In the genomic region with DNA sequence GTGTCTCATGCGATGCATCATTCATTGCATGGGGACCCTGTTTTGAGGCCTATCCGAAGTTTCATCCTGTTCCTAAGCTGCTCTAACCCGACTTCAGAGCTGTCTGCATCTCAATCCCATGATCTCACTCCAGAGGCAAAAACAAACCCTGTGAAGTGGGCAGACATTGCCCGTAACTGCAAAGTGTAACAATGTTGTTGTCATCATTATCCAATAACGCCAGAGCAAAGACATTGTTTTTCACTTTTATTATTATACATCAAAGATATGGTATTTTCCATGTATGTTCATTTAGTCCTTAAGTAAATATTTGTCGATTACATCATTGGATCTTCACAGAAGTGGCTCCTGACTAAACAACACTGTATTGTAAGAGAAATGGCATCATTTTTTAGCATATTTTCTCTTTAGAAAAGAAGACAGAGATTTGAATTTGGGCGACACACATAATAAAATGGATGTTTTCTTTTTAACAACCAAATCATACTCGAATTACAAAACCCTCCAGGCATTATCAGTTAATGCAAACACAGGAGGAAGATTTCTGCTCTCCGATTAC, we compare ENCODE assay signal across 12 cellular contexts.
DNase-seq lines count a peak whose midpoint lies in the region; ATAC-seq and TF ChIP-seq lines count a peak whose summit lies in the region.
"Had no signal": no experiment of that assay in that cellular context is flagged by ENCODE, and none has a peak within 500 bp of the region (broad histone marks: within the 10 kb centered on the region; RNA-seq: fewer than 3 reads in every experiment).

No MANE protein-coding gene starts in this region.

- 50 to 57% methylated on average over 9 of the region's 9 CpGs for WGBS in esophagus, 2 donors

- DNase-seq in RWPE2 (ENCODE audit: low spot score) (no peak), BE2C (no peak), NCI-H1105 (lab: John Stamatoyannopoulos, UW) (no peak)
- DNase-seq in effector memory CD8-positive, alpha-beta T cell, result no peak
- DNase-seq: activated T-cell treated with anti-CD3 and anti-CD28 coated beads, Interleukin-2, amount 50 U/mL, for 4 hours; central memory CD4-positive, alpha-beta T cell; small intestine had no signal

- H3K4me1 Mint-ChIP-seq in effector memory CD8-positive, alpha-beta T cell (ENCODE audit: low read depth in 2 of 2), result no peaks in the 10 kb centered on the region
- H3K4me1 Mint-ChIP-seq: GM23338 had no signal

- no peaks in the 10 kb centered on the region for H3K9me3 Mint-ChIP-seq in effector memory CD8-positive, alpha-beta T cell
- H3K9me3 Mint-ChIP-seq: activated T-cell treated with anti-CD3 and anti-CD28 coated beads, Interleukin-2, amount 50 U/mL, for 4 hours; GM23338 had no signal

- no peaks in the 10 kb centered on the region for H3K36me3 ChIP-seq in HEK293 (ENCODE audit: control insufficient read depth in 2 of 2, insufficient read depth in 1 of 2, low read length in 2 of 2)
- no peaks in the 10 kb centered on the region for H3K36me3 ChIP-seq in RWPE2 (ENCODE audit: low read depth)
- no peaks in the 10 kb centered on the region for H3K36me3 ChIP-seq in esophagus (ENCODE audit: control insufficient read depth in 2 of 2, insufficient read depth in 2 of 2, low read length in 1 of 2)
- H3K36me3 ChIP-seq in skeletal muscle satellite cell (ENCODE audit: insufficient read depth, low read length), result no peaks in the 10 kb centered on the region
- H3K36me3 ChIP-seq in BE2C, result no peaks in the 10 kb centered on the region
- H3K36me3 ChIP-seq: heart right ventricle had no signal

- H3K27ac ChIP-seq in HEK293 (ENCODE audit: extremely low read depth, low read depth, low read length), result peak overlapping the region; percentile 76; the same call in 1 of the 2 replicates
- peak overlapping the region; percentile 6 for H3K27ac ChIP-seq in RWPE2 (ENCODE audit: poor library complexity, severe bottlenecking)
- H3K27ac ChIP-seq in esophagus (ENCODE audit: low read depth in 2 of 2, low read length in 1 of 2), result peak overlapping the region; percentile 62 to 83

- H3K4me3 Mint-ChIP-seq in effector memory CD8-positive, alpha-beta T cell, result no peak overlapping the region
- H3K4me3 Mint-ChIP-seq: activated T-cell treated with anti-CD3 and anti-CD28 coated beads, Interleukin-2, amount 50 U/mL, for 4 hours; GM23338 had no signal

- H3K4me2 ChIP-seq in skeletal muscle satellite cell (ENCODE audit: low read length), result peak overlapping the region; percentile 72
- H3K4me2 ChIP-seq: GM23338 had no signal

- H3K9ac ChIP-seq in skeletal muscle satellite cell (ENCODE audit: low read depth, low read length), result peak overlapping the region; percentile 72

- POLR2A ChIA-PET in HEK293 (lab: Yijun Ruan, JAX), result interaction anchor here (1.0 kb wide), 1 partner anchor 12 kb away, joined by 3 read pairs; no protein-coding TSS in a partner anchor

- no peaks in the 10 kb centered on the region for H3K9me3 ChIP-seq in HEK293 (ENCODE audit: control insufficient read depth, insufficient read depth, low read depth, low read length)
- no peaks in the 10 kb centered on the region for H3K9me3 ChIP-seq in RWPE2 (ENCODE audit: severe bottlenecking)
- no peaks in the 10 kb centered on the region for H3K9me3 ChIP-seq in esophagus (ENCODE audit: control insufficient read depth in 2 of 2, insufficient read depth in 1 of 2, low read depth in 1 of 2, low read length in 1 of 2)
- H3K9me3 ChIP-seq in skeletal muscle satellite cell (replicated peaks; ENCODE audit: low read length), result no peaks in the 10 kb centered on the region
- no peaks in the 10 kb centered on the region for H3K9me3 ChIP-seq in BE2C
- H3K9me3 ChIP-seq: heart right ventricle had no signal

- CTCF ChIA-PET in HEK293 (lab: Yijun Ruan, JAX), result interaction anchor here (0.7 kb wide), 1 partner anchor 800 kb away, joined by 3 read pairs; no protein-coding TSS in a partner anchor

- no peak overlapping the region for H3K27ac Mint-ChIP-seq in effector memory CD8-positive, alpha-beta T cell
- H3K27ac Mint-ChIP-seq: GM23338 had no signal

- no peaks in the 10 kb centered on the region for H3K36me3 Mint-ChIP-seq in effector memory CD8-positive, alpha-beta T cell (ENCODE audit: insufficient read depth)

- peaks cover 0 to 8% of the 10 kb centered on the region in 2 donors for H3K27me3 Mint-ChIP-seq in effector memory CD8-positive, alpha-beta T cell

- H3K4me1 ChIP-seq in HEK293 (ENCODE audit: control insufficient read depth, insufficient read depth, low read length) (peaks cover 11% of the 10 kb centered on the region), RWPE2 (ENCODE audit: insufficient read depth, poor library complexity, severe bottlenecking) (peaks cover 24% of the 10 kb centered on the region), esophagus (ENCODE audit: control insufficient read depth in 2 of 2, insufficient read depth in 2 of 2, low read length in 1 of 2) (peaks cover 7 to 14% of the 10 kb centered on the region in 2 donors), skeletal muscle satellite cell (ENCODE audit: control insufficient read depth, insufficient read depth, low read length) (peaks cover 29% of the 10 kb centered on the region), BE2C (no peaks in the 10 kb centered on the region)

- TF ChIP-seq CTCF in HEK293 (tag by site-specific recombination; IDR thresholded peaks at IDR 0.05) (no peak), RWPE2 (IDR thresholded peaks at IDR 0.05; ENCODE audit: poor library complexity, severe bottlenecking) (no peak), BE2C (IDR thresholded peaks at IDR 0.05; ENCODE audit: low read depth, low read length) (no peak)

- ATAC-seq in RWPE2 (ENCODE audit: low read depth), result no peak
- ATAC-seq in effector memory CD8-positive, alpha-beta T cell (replicated peaks), result no peak
- ATAC-seq: GM23338 had no signal

- H3K27me3 ChIP-seq in RWPE2 (ENCODE audit: insufficient read depth, poor library complexity, severe bottlenecking) (no peaks in the 10 kb centered on the region), esophagus (ENCODE audit: control insufficient read depth in 1 of 2, insufficient read depth in 2 of 2, low read length in 2 of 2) (no peaks in the 10 kb centered on the region), skeletal muscle satellite cell (ENCODE audit: control insufficient read depth, insufficient read depth, low read length) (no peaks in the 10 kb centered on the region), BE2C (no peaks in the 10 kb centered on the region)
- H3K27me3 ChIP-seq: heart right ventricle had no signal

- H3K4me3 ChIP-seq in HEK293 (ENCODE audit: low read depth, low read length) (no peak overlapping the region), RWPE2 (ENCODE audit: severe bottlenecking) (no peak overlapping the region), esophagus (ENCODE audit: low read depth in 1 of 2, low read length in 2 of 2) (no peak overlapping the region), skeletal muscle satellite cell (ENCODE audit: low read length) (peak overlapping the region; percentile 50), BE2C (ENCODE audit: low read depth, low read length) (no peak overlapping the region)
- H3K4me3 ChIP-seq: GM23338, heart right ventricle had no signal

TF ChIP-seq in HEK293, 187 proteins besides CTCF, POLR2A, EP300 and RAD21 (continues in another document):
- no peak for TF ChIP-seq GLI4 (tag by site-specific recombination; IDR thresholded peaks at IDR 0.05)
- TF ChIP-seq, protein P1, sequence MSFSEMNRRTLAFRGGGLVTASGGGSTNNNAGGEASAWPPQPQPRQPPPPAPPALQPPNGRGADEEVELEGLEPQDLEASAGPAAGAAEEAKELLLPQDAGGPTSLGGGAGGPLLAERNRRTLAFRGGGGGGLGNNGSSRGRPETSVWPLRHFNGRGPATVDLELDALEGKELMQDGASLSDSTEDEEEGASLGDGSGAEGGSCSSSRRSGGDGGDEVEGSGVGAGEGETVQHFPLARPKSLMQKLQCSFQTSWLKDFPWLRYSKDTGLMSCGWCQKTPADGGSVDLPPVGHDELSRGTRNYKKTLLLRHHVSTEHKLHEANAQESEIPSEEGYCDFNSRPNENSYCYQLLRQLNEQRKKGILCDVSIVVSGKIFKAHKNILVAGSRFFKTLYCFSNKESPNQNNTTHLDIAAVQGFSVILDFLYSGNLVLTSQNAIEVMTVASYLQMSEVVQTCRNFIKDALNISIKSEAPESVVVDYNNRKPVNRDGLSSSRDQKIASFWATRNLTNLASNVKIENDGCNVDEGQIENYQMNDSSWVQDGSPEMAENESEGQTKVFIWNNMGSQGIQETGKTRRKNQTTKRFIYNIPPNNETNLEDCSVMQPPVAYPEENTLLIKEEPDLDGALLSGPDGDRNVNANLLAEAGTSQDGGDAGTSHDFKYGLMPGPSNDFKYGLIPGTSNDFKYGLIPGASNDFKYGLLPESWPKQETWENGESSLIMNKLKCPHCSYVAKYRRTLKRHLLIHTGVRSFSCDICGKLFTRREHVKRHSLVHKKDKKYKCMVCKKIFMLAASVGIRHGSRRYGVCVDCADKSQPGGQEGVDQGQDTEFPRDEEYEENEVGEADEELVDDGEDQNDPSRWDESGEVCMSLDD (tag by site-specific recombination; IDR thresholded peaks at IDR 0.05), result no peak
- TF ChIP-seq GLI2 (tag by site-specific recombination; IDR thresholded peaks at IDR 0.05; ENCODE audit: borderline replicate concordance, low read depth), result no peak
- no peak for TF ChIP-seq ZNF623 (tag by site-specific recombination; IDR thresholded peaks at IDR 0.05)
- TF ChIP-seq, protein P2, sequence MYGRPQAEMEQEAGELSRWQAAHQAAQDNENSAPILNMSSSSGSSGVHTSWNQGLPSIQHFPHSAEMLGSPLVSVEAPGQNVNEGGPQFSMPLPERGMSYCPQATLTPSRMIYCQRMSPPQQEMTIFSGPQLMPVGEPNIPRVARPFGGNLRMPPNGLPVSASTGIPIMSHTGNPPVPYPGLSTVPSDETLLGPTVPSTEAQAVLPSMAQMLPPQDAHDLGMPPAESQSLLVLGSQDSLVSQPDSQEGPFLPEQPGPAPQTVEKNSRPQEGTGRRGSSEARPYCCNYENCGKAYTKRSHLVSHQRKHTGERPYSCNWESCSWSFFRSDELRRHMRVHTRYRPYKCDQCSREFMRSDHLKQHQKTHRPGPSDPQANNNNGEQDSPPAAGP (tag by site-specific recombination; IDR thresholded peaks at IDR 0.05), result no peak
- TF ChIP-seq ZNF341 (tag by site-specific recombination; IDR thresholded peaks at IDR 0.05; ENCODE audit: low read depth), result no peak
- TF ChIP-seq, protein P3, sequence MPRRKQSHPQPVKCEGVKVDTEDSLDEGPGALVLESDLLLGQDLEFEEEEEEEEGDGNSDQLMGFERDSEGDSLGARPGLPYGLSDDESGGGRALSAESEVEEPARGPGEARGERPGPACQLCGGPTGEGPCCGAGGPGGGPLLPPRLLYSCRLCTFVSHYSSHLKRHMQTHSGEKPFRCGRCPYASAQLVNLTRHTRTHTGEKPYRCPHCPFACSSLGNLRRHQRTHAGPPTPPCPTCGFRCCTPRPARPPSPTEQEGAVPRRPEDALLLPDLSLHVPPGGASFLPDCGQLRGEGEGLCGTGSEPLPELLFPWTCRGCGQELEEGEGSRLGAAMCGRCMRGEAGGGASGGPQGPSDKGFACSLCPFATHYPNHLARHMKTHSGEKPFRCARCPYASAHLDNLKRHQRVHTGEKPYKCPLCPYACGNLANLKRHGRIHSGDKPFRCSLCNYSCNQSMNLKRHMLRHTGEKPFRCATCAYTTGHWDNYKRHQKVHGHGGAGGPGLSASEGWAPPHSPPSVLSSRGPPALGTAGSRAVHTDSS (tag by site-specific recombination; IDR thresholded peaks at IDR 0.05), result 0 out of 2 replicates have a peak, but pooled peaks have one; percentile 18
- TF ChIP-seq ZNF175 (tag by site-specific recombination; IDR thresholded peaks at IDR 0.05), result no peak

Comparison
In these comparisons a context has a peak if more than half of its experiments do, and no peak if none do; other contexts are left out.
1. H3K27ac ChIP-seq: peak in every context shown above with its lines; median percentile 76 in HEK293; 72 in esophagus; 6 in RWPE2.